18 cellular contexts compared by ENCODE assay signal in genomic region chr11:92846542-92847125, GRCh38.
A peak's percentile ranks its signal among the peaks of the same experiment; 100 is the strongest.
DNase-seq lines count a peak whose midpoint lies in the region; TF ChIP-seq lines count a peak whose summit lies in the region.
"Had no signal": no experiment of that assay in that cellular context is flagged by ENCODE, and none has a peak within 500 bp of the region (broad histone marks: within the 10 kb centered on the region; RNA-seq: fewer than 3 reads in every experiment).

No MANE protein-coding gene starts in this region.

- no peaks in the 10 kb centered on the region for H3K9me3 ChIP-seq in HEK293 (ENCODE audit: control insufficient read depth, insufficient read depth, low read depth, low read length)
- no peaks in the 10 kb centered on the region for H3K9me3 ChIP-seq in uterus
- H3K9me3 ChIP-seq: BLaER1 treated with 17β-estradiol and CSF1 and Interleukin-3, amounts not matched to agents 10 nM and 100 nM had no signal

- peaks cover 91% of the 10 kb centered on the region for H3K4me1 Mint-ChIP-seq in nephron progenitor cell
- H3K4me1 Mint-ChIP-seq in activated T-helper 2 cell treated with anti-CD3 and anti-CD28 coated beads, Interferon-gamma antibody, Interleukin-2, Interleukin-4, amounts not matched to agents 10 μg/mL and 5 μg/mL and 100 μg/mL, durations not matched to agents 14 hours and 24 hours and 36 hours (ENCODE audit: low read depth) = no peaks in the 10 kb centered on the region
- H3K4me1 Mint-ChIP-seq: CD8-positive, alpha-beta memory T cell had no signal

- H3K27me3 Mint-ChIP-seq in nephron progenitor cell (ENCODE audit: low read depth, poor library complexity) = no peaks in the 10 kb centered on the region
- no peaks in the 10 kb centered on the region for H3K27me3 Mint-ChIP-seq in activated T-helper 2 cell treated with anti-CD3 and anti-CD28 coated beads, Interferon-gamma antibody, Interleukin-2, Interleukin-4, amounts not matched to agents 10 μg/mL and 5 μg/mL and 100 μg/mL, durations not matched to agents 14 hours and 24 hours and 36 hours (ENCODE audit: low read depth)

- H3K4me3 ChIP-seq in AG10803 (ENCODE audit: low read length) (no peak overlapping the region), HEK293 (ENCODE audit: low read depth, low read length) (no peak overlapping the region), uterus (no peak overlapping the region)
- H3K4me3 ChIP-seq: BLaER1 treated with 17β-estradiol and CSF1 and Interleukin-3, amounts not matched to agents 10 nM and 100 nM; GM23338 had no signal

- H3K27ac ChIP-seq in HEK293 (ENCODE audit: extremely low read depth, low read depth, low read length) (peak overlapping the region; percentile 38), uterus (no peak overlapping the region)
- H3K27ac ChIP-seq: BLaER1 treated with 17β-estradiol and CSF1 and Interleukin-3, amounts not matched to agents 10 nM and 100 nM; RWPE1 had no signal

- TF ChIP-seq CTCF in AG10803 (conservative IDR thresholded peaks at IDR 0.05; ENCODE audit: low read length) (no peak), HEK293 (tag by site-specific recombination; IDR thresholded peaks at IDR 0.05) (no peak), nephron progenitor cell (IDR thresholded peaks at IDR 0.05) (no peak), uterus (IDR thresholded peaks at IDR 0.05) (no peak)

- intact Hi-C loops in activated T-helper 2 cell treated with anti-CD3 and anti-CD28 coated beads, Interferon-gamma antibody, Interleukin-2, Interleukin-4, amounts not matched to agents 10 μg/mL and 5 μg/mL and 100 μg/mL, durations not matched to agents 14 hours and 24 hours and 36 hours (cut with micrococcal nuclease) = no loop called here
- intact Hi-C loops in uterus (cut with DNase I; ENCODE audit: low total_unique reads) = no loop called here

- POLR2A ChIA-PET in HEK293 (lab: Yijun Ruan, JAX) = no interaction called here

- peaks cover 17% of the 10 kb centered on the region for H3K4me1 ChIP-seq in HEK293 (ENCODE audit: control insufficient read depth, insufficient read depth, low read length)
- no peaks in the 10 kb centered on the region for H3K4me1 ChIP-seq in uterus
- H3K4me1 ChIP-seq: BLaER1 treated with 17β-estradiol and CSF1 and Interleukin-3, amounts not matched to agents 10 nM and 100 nM had no signal

- peaks cover 36% of the 10 kb centered on the region for H3K36me3 Mint-ChIP-seq in nephron progenitor cell (ENCODE audit: low read depth)
- H3K36me3 Mint-ChIP-seq in activated T-helper 2 cell treated with anti-CD3 and anti-CD28 coated beads, Interferon-gamma antibody, Interleukin-2, Interleukin-4, amounts not matched to agents 10 μg/mL and 5 μg/mL and 100 μg/mL, durations not matched to agents 14 hours and 24 hours and 36 hours (ENCODE audit: low read depth) = no peaks in the 10 kb centered on the region
- H3K36me3 Mint-ChIP-seq: CD8-positive, alpha-beta memory T cell had no signal

- H3K9me3 Mint-ChIP-seq in nephron progenitor cell = no peaks in the 10 kb centered on the region
- no peaks in the 10 kb centered on the region for H3K9me3 Mint-ChIP-seq in activated T-helper 2 cell treated with anti-CD3 and anti-CD28 coated beads, Interferon-gamma antibody, Interleukin-2, Interleukin-4, amounts not matched to agents 10 μg/mL and 5 μg/mL and 100 μg/mL, durations not matched to agents 14 hours and 24 hours and 36 hours
- H3K9me3 Mint-ChIP-seq: GM23338 had no signal

- CTCF ChIA-PET in HEK293 (lab: Yijun Ruan, JAX) = interaction anchor here (1.5 kb wide), 1 partner anchor 40 kb away, joined by 7 read pairs; no protein-coding TSS in a partner anchor

- no peak for TF ChIP-seq POLR2A in uterus (IDR thresholded peaks at IDR 0.05)

- peak overlapping the region; percentile 92 for H3K27ac Mint-ChIP-seq in nephron progenitor cell
- H3K27ac Mint-ChIP-seq in activated T-helper 2 cell treated with anti-CD3 and anti-CD28 coated beads, Interferon-gamma antibody, Interleukin-2, Interleukin-4, amounts not matched to agents 10 μg/mL and 5 μg/mL and 100 μg/mL, durations not matched to agents 14 hours and 24 hours and 36 hours = no peak overlapping the region
- H3K27ac Mint-ChIP-seq: CD8-positive, alpha-beta memory T cell had no signal

- H3K27me3 ChIP-seq in uterus = no peaks in the 10 kb centered on the region
- H3K27me3 ChIP-seq: BLaER1 treated with 17β-estradiol and CSF1 and Interleukin-3, amounts not matched to agents 10 nM and 100 nM had no signal

- H3K4me3 Mint-ChIP-seq in nephron progenitor cell = no peak overlapping the region
- no peak overlapping the region for H3K4me3 Mint-ChIP-seq in activated T-helper 2 cell treated with anti-CD3 and anti-CD28 coated beads, Interferon-gamma antibody, Interleukin-2, Interleukin-4, amounts not matched to agents 10 μg/mL and 5 μg/mL and 100 μg/mL, durations not matched to agents 14 hours and 24 hours and 36 hours (ENCODE audit: low read depth)
- H3K4me3 Mint-ChIP-seq: CD8-positive, alpha-beta memory T cell; GM23338 had no signal

- H3K36me3 ChIP-seq in HEK293 (ENCODE audit: control insufficient read depth in 2 of 2, insufficient read depth in 1 of 2, low read length in 2 of 2) (peaks cover 0 to 7% of the 10 kb centered on the region in 2 experiments; a peak in 1 of 3 replicates), uterus (no peaks in the 10 kb centered on the region)
- H3K36me3 ChIP-seq: BLaER1 treated with 17β-estradiol and CSF1 and Interleukin-3, amounts not matched to agents 10 nM and 100 nM had no signal

- DNase-seq in AG10803 (ENCODE audit: low read depth) (peak; percentile 73), fibroblast of peridontal ligament (ENCODE audit: extremely low read depth) (peak; percentile 13), nephron progenitor cell (no peak), cerebellar nuclear complex (lab: John Stamatoyannopoulos, UW) (no peak), uterus (no peak)
- DNase-seq in activated T-helper 2 cell treated with anti-CD3 and anti-CD28 coated beads, Interferon-gamma antibody, Interleukin-2, Interleukin-4, amounts not matched to agents 10 μg/mL and 5 μg/mL and 100 μg/mL, durations not matched to agents 14 hours and 24 hours and 36 hours (ENCODE audit: low spot score) = no peak
- no peak for DNase-seq in stimulated activated CD4-positive, alpha-beta T cell treated with anti-CD3 and anti-CD28 coated beads, Interleukin-4, amount 100 ng/mL, for 4 hours
- DNase-seq: CD8-positive, alpha-beta memory T cell; KBM-7; MV-4-11; NCI-H1417 treated with DMSO at 0.1 percent for 48 hours; NCI-H2029; NCI-H774; PC-3 had no signal

TF ChIP-seq in HEK293, 187 proteins besides CTCF, POLR2A, EP300 and RAD21:
- peak; percentile 37; the same call in 1 of the 2 replicates for TF ChIP-seq PRDM6 (tag by site-specific recombination; IDR thresholded peaks at IDR 0.05)
- 0 out of 2 replicates have a peak, but pooled peaks have one; percentile 13 for TF ChIP-seq OSR2 (tag by site-specific recombination; IDR thresholded peaks at IDR 0.05)
- TF ChIP-seq ZBTB7A (tag by site-specific recombination; IDR thresholded peaks at IDR 0.05; ENCODE audit: low read depth) = no peak
TF ChIP-seq in HEK293: peak in this region for 2.

Comparison
In these comparisons a context has a peak if more than half of its experiments do, and no peak if none do; other contexts are left out.
1. DNase-seq: peak in AG10803 (single experiment) and fibroblast of peridontal ligament (single experiment); none in nephron progenitor cell (single experiment), cerebellar nuclear complex (0 of 2), activated T-helper 2 cell treated with anti-CD3 and anti-CD28 coated beads, Interferon-gamma antibody, Interleukin-2, Interleukin-4, amounts not matched to agents 10 μg/mL and 5 μg/mL and 100 μg/mL, durations not matched to agents 14 hours and 24 hours and 36 hours (single experiment), stimulated activated CD4-positive, alpha-beta T cell treated with anti-CD3 and anti-CD28 coated beads, Interleukin-4, amount 100 ng/mL, for 4 hours (0 of 2) and uterus (0 of 2).